1 cellular context compared by ENCODE assay signal in the genomic region with DNA sequence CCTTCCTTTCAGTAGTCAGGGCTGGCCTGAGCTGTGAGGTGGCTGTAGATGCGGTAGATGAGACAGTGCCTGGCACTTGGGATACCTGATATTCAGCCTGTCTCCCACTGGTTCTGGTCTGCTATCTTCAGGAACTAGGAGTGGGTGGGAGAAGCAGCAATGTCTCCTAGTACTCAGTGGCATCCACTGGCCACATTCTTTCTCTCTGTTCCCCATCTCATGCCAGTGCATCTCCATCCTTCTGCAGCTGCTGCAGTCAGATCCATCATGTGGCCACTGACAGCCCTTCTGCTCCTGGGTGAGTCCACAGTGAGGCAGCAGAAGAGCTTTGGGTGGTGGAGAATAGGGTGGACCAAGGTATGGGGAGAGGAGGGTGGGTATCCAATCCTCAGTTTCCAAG.
TF ChIP-seq lines count a peak whose summit lies in the region.

No MANE protein-coding gene starts in this region.

TF ChIP-seq in K562, 482 proteins besides CTCF, POLR2A, EP300 and RAD21:
- TF ChIP-seq KDM5B (IDR thresholded peaks at IDR 0.05; ENCODE audit: insufficient replicate concordance, low read depth, low read length) = peak; percentile 33
- TF ChIP-seq, protein P1, sequence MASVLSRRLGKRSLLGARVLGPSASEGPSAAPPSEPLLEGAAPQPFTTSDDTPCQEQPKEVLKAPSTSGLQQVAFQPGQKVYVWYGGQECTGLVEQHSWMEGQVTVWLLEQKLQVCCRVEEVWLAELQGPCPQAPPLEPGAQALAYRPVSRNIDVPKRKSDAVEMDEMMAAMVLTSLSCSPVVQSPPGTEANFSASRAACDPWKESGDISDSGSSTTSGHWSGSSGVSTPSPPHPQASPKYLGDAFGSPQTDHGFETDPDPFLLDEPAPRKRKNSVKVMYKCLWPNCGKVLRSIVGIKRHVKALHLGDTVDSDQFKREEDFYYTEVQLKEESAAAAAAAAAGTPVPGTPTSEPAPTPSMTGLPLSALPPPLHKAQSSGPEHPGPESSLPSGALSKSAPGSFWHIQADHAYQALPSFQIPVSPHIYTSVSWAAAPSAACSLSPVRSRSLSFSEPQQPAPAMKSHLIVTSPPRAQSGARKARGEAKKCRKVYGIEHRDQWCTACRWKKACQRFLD (CRISPR knock-in tag; IDR thresholded peaks at IDR 0.05) = 0 out of 2 replicates have a peak, but pooled peaks have one; percentile 9
- TF ChIP-seq ZNF24 (IDR thresholded peaks at IDR 0.05) = no peak
- TF ChIP-seq SP1 (CRISPR knock-in tag; IDR thresholded peaks at IDR 0.05) = 0 out of 2 replicates have a peak, but pooled peaks have one; percentile 0
- 0 out of 2 replicates have a peak, but pooled peaks have one; percentile 0 for TF ChIP-seq ZBTB7A (IDR thresholded peaks at IDR 0.05; ENCODE audit: borderline replicate concordance, control insufficient read depth, low read depth, low read length)
- TF ChIP-seq, protein P2, sequence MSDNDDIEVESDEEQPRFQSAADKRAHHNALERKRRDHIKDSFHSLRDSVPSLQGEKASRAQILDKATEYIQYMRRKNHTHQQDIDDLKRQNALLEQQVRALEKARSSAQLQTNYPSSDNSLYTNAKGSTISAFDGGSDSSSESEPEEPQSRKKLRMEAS (CRISPR knock-in tag; IDR thresholded peaks at IDR 0.05) = peak; percentile 11; the same call in 1 of the 2 replicates
- no peak for TF ChIP-seq U2AF1 (optimal IDR thresholded peaks at IDR 0.05; ENCODE audit: low read depth, low read length)
- no peak for TF ChIP-seq GABPA (tag; conservative IDR thresholded peaks at IDR 0.05; ENCODE audit: low read depth)
- 0 out of 2 replicates have a peak, but pooled peaks have one; percentile 33 for TF ChIP-seq BACH1 (tag; IDR thresholded peaks at IDR 0.05)
